Comparison of ENCODE assay signal across 8 cellular contexts in the genomic region with DNA sequence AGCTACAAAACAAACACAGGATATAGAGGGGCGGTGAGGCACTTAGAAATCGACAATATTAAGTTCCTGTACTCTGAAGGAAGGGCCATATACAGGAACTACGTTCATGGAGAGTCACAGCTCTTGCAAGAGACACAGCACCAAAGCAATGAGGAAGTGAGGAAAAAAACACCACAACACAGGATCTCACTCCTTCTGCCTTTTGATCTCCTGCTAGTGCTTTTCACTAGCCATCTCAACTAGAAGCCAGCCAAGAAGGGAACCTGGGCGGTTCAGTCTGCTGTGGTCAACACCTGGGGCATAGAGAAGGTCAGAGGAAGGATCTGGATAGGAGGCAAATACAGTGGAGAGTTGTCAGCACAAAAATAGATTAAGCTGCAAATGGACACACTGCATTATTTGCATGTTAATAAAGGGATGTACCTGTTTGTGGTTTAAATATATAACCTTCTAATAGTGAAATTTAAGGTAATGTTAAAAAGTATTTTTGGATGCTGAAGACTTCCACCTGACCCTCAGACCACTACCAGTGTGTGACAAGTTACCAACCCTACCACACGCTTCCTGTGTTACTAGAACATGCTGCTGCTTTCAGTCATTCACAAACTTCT.
DNase-seq lines count a peak whose midpoint lies in the region; ATAC-seq lines count a peak whose summit lies in the region.

No MANE protein-coding gene starts in this region.

- peak; percentile 45 to 59 for ATAC-seq in left cardiac atrium
- peak; percentile 89 for ATAC-seq in HG02981 (IDR thresholded peaks at IDR 0.05; ENCODE audit: unreplicated experiment)
- ATAC-seq in left colon = peak; percentile 99

- DNase-seq in left cardiac atrium (no peak), cardiac septum (ENCODE audit: low spot score) (no peak), SIG-M5 treated with dmso at 0.1 percent for 504 hours (lab: John Stamatoyannopoulos, UW; ENCODE audit: unreplicated experiment) (peak; percentile 82), left colon (peak in 1 of 2 donors; percentile 19), NCI-H774 (lab: John Stamatoyannopoulos, UW) (no peak), NCI-H1436 (lab: John Stamatoyannopoulos, UW) (no peak)
- DNase-seq in stimulated activated CD4-positive, alpha-beta T cell treated with anti-CD3 and anti-CD28 coated beads, Interleukin-12 subunit alpha, Interleukin-12 subunit beta, amount 100 ng/mL, for 4 hours = no peak

- intact Hi-C loops in left cardiac atrium (cut with DNase I) (no loop called here), cardiac septum (cut with DNase I) (no loop called here), left colon (cut with DNase I, micrococcal nuclease) (no loop called here)
